12 cellular contexts compared by ENCODE assay signal in the genomic region with DNA sequence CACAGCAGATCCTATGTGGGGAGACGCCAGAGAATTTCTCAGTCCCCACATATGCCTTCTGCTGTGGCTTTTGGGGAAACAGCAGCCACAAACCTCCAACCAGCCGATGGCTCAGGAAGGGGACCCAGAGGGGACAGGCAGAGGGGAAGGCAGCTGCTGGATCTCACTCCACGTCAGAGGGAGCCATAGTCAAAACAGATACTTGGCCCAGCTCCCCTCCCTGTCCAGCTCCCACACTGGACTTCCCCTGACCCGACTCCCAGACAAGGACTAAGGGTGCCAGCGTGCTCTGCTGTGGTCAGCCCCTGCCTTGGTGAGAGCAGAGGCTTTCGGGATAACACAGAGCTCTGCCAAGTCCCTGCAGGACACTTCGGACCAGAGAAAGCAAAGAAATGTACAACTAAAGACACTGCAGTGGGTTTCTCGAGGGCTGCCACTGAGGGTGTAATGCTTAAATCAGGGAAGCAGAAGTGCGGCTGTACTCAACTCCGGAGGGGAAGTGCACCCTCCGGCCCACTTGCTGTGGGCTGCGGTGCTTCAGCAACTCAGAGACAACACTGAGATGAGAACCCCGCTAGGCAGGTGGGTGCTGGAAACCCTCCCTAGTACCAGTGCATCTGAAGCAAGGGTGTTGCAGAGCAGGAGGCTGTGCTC. TPM values are rescaled to one million over a fixed set of nuclear protein-coding genes. Genes with fewer than 3 reads are reported as not detected.
A peak's percentile ranks its signal among the peaks of the same experiment; 100 is the strongest.
DNase-seq lines count a peak whose midpoint lies in the region; ATAC-seq and TF ChIP-seq lines count a peak whose summit lies in the region.
"Had no signal": no experiment of that assay in that cellular context is flagged by ENCODE, and none has a peak within 500 bp of the region (broad histone marks: within the 10 kb centered on the region; RNA-seq: fewer than 3 reads in every experiment).

No MANE protein-coding gene starts in this region.

- H3K36me3 ChIP-seq in lower lobe of right lung = peaks cover 99% of the 10 kb centered on the region

- peak; percentile 52 to 63 for ATAC-seq in lower lobe of right lung
- ATAC-seq in stimulated activated memory B cell treated with anti-CD40 and anti-IgM and Interleukin-4, amounts not matched to agents 10 μg/mL and 1 μg/mL and 100 μg/mL, for 72 hours = peak; percentile 75
- no peak for ATAC-seq in HG02759 (IDR thresholded peaks at IDR 0.05; ENCODE audit: unreplicated experiment)
- ATAC-seq: activated CD4-positive, alpha-beta T cell treated with anti-CD3 and anti-CD28 coated beads for 36 hours had no signal

- peaks cover 8% of the 10 kb centered on the region for H3K4me1 Mint-ChIP-seq in stimulated activated memory B cell treated with anti-CD40 and anti-IgM and Interleukin-4, amounts not matched to agents 10 μg/mL and 1 μg/mL and 100 μg/mL, for 72 hours
- H3K4me1 Mint-ChIP-seq: activated CD4-positive, alpha-beta T cell treated with anti-CD3 and anti-CD28 coated beads for 36 hours had no signal

- H3K27ac ChIP-seq in dorsolateral prefrontal cortex = peak overlapping the region in 46 of 59 donors; percentile 5 to 96 (median 68)
- peak overlapping the region; percentile 65 for H3K27ac ChIP-seq in lower lobe of right lung
- H3K27ac ChIP-seq: cardiac muscle cell had no signal

- H3K4me1 ChIP-seq in lower lobe of right lung = peaks cover 45% of the 10 kb centered on the region

- DNase-seq in CD1c-positive myeloid dendritic cell (ENCODE audit: extremely low spot score) = peak; percentile 85
- no peak for DNase-seq in dorsolateral prefrontal cortex
- peak; percentile 70 for DNase-seq in lower lobe of right lung
- no peak for DNase-seq in NCI-H1436 treated with DMSO at 0.1 percent for 48 hours (lab: John Stamatoyannopoulos, UW)
- DNase-seq in inferior parietal cortex (ENCODE audit: extremely low spot score) = no peak
- DNase-seq in HK-2 (ENCODE audit: unreplicated experiment) = no peak
- DNase-seq: activated CD4-positive, alpha-beta T cell treated with anti-CD3 and anti-CD28 coated beads for 36 hours; NCI-H82 had no signal

- H3K27me3 Mint-ChIP-seq in stimulated activated memory B cell treated with anti-CD40 and anti-IgM and Interleukin-4, amounts not matched to agents 10 μg/mL and 1 μg/mL and 100 μg/mL, for 72 hours = no peaks in the 10 kb centered on the region
- H3K27me3 Mint-ChIP-seq: activated CD4-positive, alpha-beta T cell treated with anti-CD3 and anti-CD28 coated beads for 36 hours had no signal

- H3K9me3 Mint-ChIP-seq in stimulated activated memory B cell treated with anti-CD40 and anti-IgM and Interleukin-4, amounts not matched to agents 10 μg/mL and 1 μg/mL and 100 μg/mL, for 72 hours = no peaks in the 10 kb centered on the region
- H3K9me3 Mint-ChIP-seq: activated T-helper 2 cell treated with anti-CD3 and anti-CD28 coated beads, Interferon-gamma antibody, Interleukin-2, Interleukin-4, amounts not matched to agents 10 μg/mL and 5 μg/mL and 100 μg/mL, durations not matched to agents 14 hours and 24 hours and 36 hours had no signal

- H3K4me3 ChIP-seq in dorsolateral prefrontal cortex = no peak overlapping the region
- no peak overlapping the region for H3K4me3 ChIP-seq in lower lobe of right lung
- H3K4me3 ChIP-seq: cardiac muscle cell had no signal

- intact Hi-C loops in dorsolateral prefrontal cortex (cut with DNase I) = loop anchor here in 1 of 2 donors (5.0 kb wide), 1 partner anchor 48 kb away; a partner anchor contains a TSS
- intact Hi-C loops in lower lobe of right lung (cut with DNase I) = no loop called here

- peaks cover 43% of the 10 kb centered on the region for H3K36me3 Mint-ChIP-seq in stimulated activated memory B cell treated with anti-CD40 and anti-IgM and Interleukin-4, amounts not matched to agents 10 μg/mL and 1 μg/mL and 100 μg/mL, for 72 hours

- TF ChIP-seq CTCF in dorsolateral prefrontal cortex (IDR thresholded peaks at IDR 0.05 in 54 of 56, conservative IDR thresholded peaks at IDR 0.05 in 2 of 56; ENCODE audit: low read depth in 1 of 56, partially characterized antibody in 56 of 56) (no peak), lower lobe of right lung (IDR thresholded peaks at IDR 0.05) (no peak)

- H3K9me3 ChIP-seq in lower lobe of right lung = no peaks in the 10 kb centered on the region

- H3K27ac Mint-ChIP-seq in stimulated activated memory B cell treated with anti-CD40 and anti-IgM and Interleukin-4, amounts not matched to agents 10 μg/mL and 1 μg/mL and 100 μg/mL, for 72 hours = no peak overlapping the region
- H3K27ac Mint-ChIP-seq: activated CD4-positive, alpha-beta T cell treated with anti-CD3 and anti-CD28 coated beads for 36 hours; activated T-helper 2 cell treated with anti-CD3 and anti-CD28 coated beads, Interferon-gamma antibody, Interleukin-2, Interleukin-4, amounts not matched to agents 10 μg/mL and 5 μg/mL and 100 μg/mL, durations not matched to agents 14 hours and 24 hours and 36 hours had no signal

- no peak overlapping the region for H3K4me3 Mint-ChIP-seq in stimulated activated memory B cell treated with anti-CD40 and anti-IgM and Interleukin-4, amounts not matched to agents 10 μg/mL and 1 μg/mL and 100 μg/mL, for 72 hours
- H3K4me3 Mint-ChIP-seq: activated CD4-positive, alpha-beta T cell treated with anti-CD3 and anti-CD28 coated beads for 36 hours had no signal

- H3K27me3 ChIP-seq in dorsolateral prefrontal cortex (no peaks in the 10 kb centered on the region), lower lobe of right lung (ENCODE audit: low read depth) (no peaks in the 10 kb centered on the region)
- H3K27me3 ChIP-seq: cardiac muscle cell had no signal

RNA-seq across cellular contexts. Expression of a gene that starts 47.2 kb away (rescaled TPM):
- total RNA-seq in dorsolateral prefrontal cortex = 100 to 1,000 TPM in 1 of 120 experiments, 10 to 100 TPM in 119; 25.5 to 102 (median 45.7) TPM
- total RNA-seq in lower lobe of right lung = 138 TPM

Comparison
In these comparisons a context has a peak if more than half of its experiments do, and no peak if none do; other contexts are left out.
1. DNase-seq: peak in CD1c-positive myeloid dendritic cell (single experiment) and lower lobe of right lung (single experiment); none in dorsolateral prefrontal cortex (0 of 10), NCI-H1436 treated with DMSO at 0.1 percent for 48 hours (single experiment), inferior parietal cortex (single experiment) and HK-2 (single experiment).